6 cellular contexts compared by ENCODE assay signal in the genomic region with DNA sequence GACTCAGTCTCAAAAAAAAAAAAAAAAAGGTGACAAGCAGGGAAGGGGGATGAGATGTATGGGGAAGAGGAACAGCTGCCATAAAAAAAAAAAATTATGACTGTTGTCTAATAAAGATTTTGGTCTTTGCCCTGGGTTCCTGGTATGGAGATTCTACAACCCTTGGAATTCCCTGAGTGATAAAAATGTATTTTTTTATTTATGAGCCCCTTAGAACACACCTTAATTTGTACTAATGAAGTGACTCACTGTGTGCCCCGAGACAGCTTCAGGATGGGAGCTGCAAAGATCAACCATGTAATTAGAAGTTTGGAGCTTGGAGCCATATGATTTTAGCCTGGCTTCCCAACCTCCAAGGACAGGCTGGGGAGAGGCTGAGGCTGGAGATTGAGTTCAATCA.
"Had no signal": no experiment of that assay in that cellular context is flagged by ENCODE, and none has a peak within 500 bp of the region (broad histone marks: within the 10 kb centered on the region; RNA-seq: fewer than 3 reads in every experiment).

No MANE protein-coding gene starts in this region.

- H3K27ac Mint-ChIP-seq: GM23338, H9, IgD-negative memory B cell had no signal

- H3K4me3 ChIP-seq: GM23338 had no signal

- DNase-seq: H9, HCEC 1CT, KBM-7 had no signal

- H3K4me3 Mint-ChIP-seq: GM23338, H9 had no signal

- ATAC-seq: GM23338, HepG2 had no signal

- H3K9me3 Mint-ChIP-seq: H9 had no signal

- H3K27me3 Mint-ChIP-seq: IgD-negative memory B cell had no signal
